15 cellular contexts compared by ENCODE assay signal in genomic region chr2:46538393-46538792, GRCh38. TPM values are rescaled to one million over a fixed set of nuclear protein-coding genes. Genes with fewer than 3 reads are reported as not detected.
A peak's percentile ranks its signal among the peaks of the same experiment; 100 is the strongest.
DNase-seq lines count a peak whose midpoint lies in the region; ATAC-seq and TF ChIP-seq lines count a peak whose summit lies in the region.
"Had no signal": no experiment of that assay in that cellular context is flagged by ENCODE, and none has a peak within 500 bp of the region (broad histone marks: within the 10 kb centered on the region; RNA-seq: fewer than 3 reads in every experiment).

No MANE protein-coding gene starts in this region.

- no peaks in the 10 kb centered on the region for H3K9me3 ChIP-seq in DOHH2 (ENCODE audit: control insufficient read depth, insufficient read depth, low read length)

- H3K36me3 ChIP-seq in DOHH2 (ENCODE audit: control insufficient read depth, low read length): no peaks in the 10 kb centered on the region

- no peak for TF ChIP-seq POLR2A in NB4 (IDR thresholded peaks at IDR 0.05; ENCODE audit: extremely low read depth, insufficient read length)

- no peak for TF ChIP-seq CTCF in DOHH2 (IDR thresholded peaks at IDR 0.05; ENCODE audit: low read depth, low read length, poor library complexity, severe bottlenecking)
- TF ChIP-seq CTCF in NB4 (IDR thresholded peaks at IDR 0.05; ENCODE audit: low read depth, low read length): no peak
- TF ChIP-seq CTCF in cardiac fibroblast (IDR thresholded peaks at IDR 0.05; ENCODE audit: low read depth, low read length): no peak
- TF ChIP-seq CTCF in natural killer cell (IDR thresholded peaks at IDR 0.05): no peak

- intact Hi-C loops in natural killer cell (cut with micrococcal nuclease): no loop called here

- H4K20me1 ChIP-seq in DOHH2 (ENCODE audit: control insufficient read depth, insufficient read depth, low read depth, low read length): no peaks in the 10 kb centered on the region

- H3K4me3 Mint-ChIP-seq in natural killer cell: peak overlapping the region; percentile 35
- H3K4me3 Mint-ChIP-seq: stimulated activated naive B cell treated with anti-CD40 and anti-IgM and Interleukin-4, amounts not matched to agents 10 μg/mL and 1 μg/mL and 100 μg/mL, for 72 hours had no signal

- peaks cover 73% of the 10 kb centered on the region for H3K4me1 ChIP-seq in DOHH2 (ENCODE audit: control insufficient read depth, low read length)

- no peaks in the 10 kb centered on the region for H3K27me3 ChIP-seq in DOHH2 (ENCODE audit: control insufficient read depth, low read length)

- H3K27me3 Mint-ChIP-seq in natural killer cell (ENCODE audit: low read depth in 2 of 2): no peaks in the 10 kb centered on the region
- H3K27me3 Mint-ChIP-seq: stimulated activated naive B cell treated with anti-CD40 and anti-IgM and Interleukin-4, amounts not matched to agents 10 μg/mL and 1 μg/mL and 100 μg/mL, for 72 hours had no signal

- peaks cover 4% of the 10 kb centered on the region for H3K79me2 ChIP-seq in DOHH2 (ENCODE audit: control insufficient read depth, low read length)

- H3K4me2 ChIP-seq in DOHH2 (ENCODE audit: low read length): peak overlapping the region; percentile 62

- H3K36me3 Mint-ChIP-seq in natural killer cell: no peaks in the 10 kb centered on the region

- H3F3A ChIP-seq in DOHH2 (ENCODE audit: control insufficient read depth, insufficient read depth): peaks cover 1% of the 10 kb centered on the region; the same call in 1 of the 2 replicates

- H3K4me1 Mint-ChIP-seq in natural killer cell: peaks cover 79 to 82% of the 10 kb centered on the region in 2 donors

- no peaks in the 10 kb centered on the region for H3K9me2 ChIP-seq in DOHH2 (replicated peaks; ENCODE audit: control insufficient read depth, low read length)

- ATAC-seq in natural killer cell (no peak), HG02588 (IDR thresholded peaks at IDR 0.05; ENCODE audit: unreplicated experiment) (no peak)
- no peak for ATAC-seq in stimulated activated naive CD8-positive, alpha-beta T cell treated with anti-CD3 and anti-CD28 coated beads, Interleukin-15, Interleukin-2, amounts not matched to agents 100 U/mL and 50 U/mL, for 24 hours
- ATAC-seq: stimulated activated naive B cell treated with anti-CD40 and anti-IgM and Interleukin-4, amounts not matched to agents 10 μg/mL and 1 μg/mL and 100 μg/mL, for 72 hours had no signal

- no peaks in the 10 kb centered on the region for H3K9me3 Mint-ChIP-seq in natural killer cell

- DNase-seq in NB4 (ENCODE audit: low read depth) (peak; percentile 94), cardiac fibroblast (ENCODE audit: low read depth in 2 of 2) (peak; percentile 57 to 58), natural killer cell (no peak), NCI-H2227 treated with DMSO at 0.1 percent for 48 hours (lab: John Stamatoyannopoulos, UW) (no peak), NCI-H187 (lab: John Stamatoyannopoulos, UW) (no peak)
- no peak for DNase-seq in stimulated activated naive CD8-positive, alpha-beta T cell treated with anti-CD3 and anti-CD28 coated beads, Interleukin-15, Interleukin-2, amounts not matched to agents 100 U/mL and 50 U/mL, for 24 hours
- DNase-seq: activated CD4-positive, CD25-positive, alpha-beta regulatory T cell; hippocampal formation; NCI-H345; stimulated activated naive B cell treated with anti-CD40 and anti-IgM and Interleukin-4, amounts not matched to agents 10 μg/mL and 1 μg/mL and 100 μg/mL, for 72 hours had no signal

- H3K27ac ChIP-seq in DOHH2 (ENCODE audit: low read depth, low read length): 0 out of 2 replicates have a peak overlapping the region, but pooled peaks have one; percentile 11

- H3K4me3 ChIP-seq in DOHH2 (ENCODE audit: low read length) (peak overlapping the region; percentile 30), NB4 (ENCODE audit: low read depth, low read length) (no peak overlapping the region), cardiac fibroblast (replicated peaks in 1 of 2; ENCODE audit: low read depth in 2 of 2, low read length in 2 of 2) (no peak overlapping the region)

- peak overlapping the region in 1 of 2 donors; percentile 87 for H3K27ac Mint-ChIP-seq in natural killer cell
- H3K27ac Mint-ChIP-seq: stimulated activated naive B cell treated with anti-CD40 and anti-IgM and Interleukin-4, amounts not matched to agents 10 μg/mL and 1 μg/mL and 100 μg/mL, for 72 hours had no signal

RNA-seq across cellular contexts. Expression of gene RHOQ, which starts 3.9 kb away (rescaled TPM):
- total RNA-seq in natural killer cell: 100 to 1,000 TPM in 2 of 3 donors, 10 to 100 TPM in 1; 93.7 to 131 (median 102) TPM

RNA-seq across cellular contexts. Expression of gene ATP6V1E2, which starts 4.0 kb away (rescaled TPM):
- 10 to 100 TPM in 1 of 3 donors, 1 to 10 TPM in 2; 5.5 to 10.5 (median 7.9) TPM for total RNA-seq in natural killer cell

RNA-seq across cellular contexts. Expression of gene TMEM247, which starts 59.0 kb away (rescaled TPM):
- not detected for total RNA-seq in natural killer cell
- total RNA-seq: lung microvascular endothelial cell, osteocyte, SK-MEL-5 had no signal

Comparison
In these comparisons a context has a peak if more than half of its experiments do, and no peak if none do; other contexts are left out.
1. DNase-seq: peak in NB4 (single experiment) and cardiac fibroblast (2 of 2); none in natural killer cell (single experiment), NCI-H2227 treated with DMSO at 0.1 percent for 48 hours (single experiment), stimulated activated naive CD8-positive, alpha-beta T cell treated with anti-CD3 and anti-CD28 coated beads, Interleukin-15, Interleukin-2, amounts not matched to agents 100 U/mL and 50 U/mL, for 24 hours (single experiment) and NCI-H187 (0 of 2).